ENCODE assay signal across 8 cellular contexts in the genomic region with DNA sequence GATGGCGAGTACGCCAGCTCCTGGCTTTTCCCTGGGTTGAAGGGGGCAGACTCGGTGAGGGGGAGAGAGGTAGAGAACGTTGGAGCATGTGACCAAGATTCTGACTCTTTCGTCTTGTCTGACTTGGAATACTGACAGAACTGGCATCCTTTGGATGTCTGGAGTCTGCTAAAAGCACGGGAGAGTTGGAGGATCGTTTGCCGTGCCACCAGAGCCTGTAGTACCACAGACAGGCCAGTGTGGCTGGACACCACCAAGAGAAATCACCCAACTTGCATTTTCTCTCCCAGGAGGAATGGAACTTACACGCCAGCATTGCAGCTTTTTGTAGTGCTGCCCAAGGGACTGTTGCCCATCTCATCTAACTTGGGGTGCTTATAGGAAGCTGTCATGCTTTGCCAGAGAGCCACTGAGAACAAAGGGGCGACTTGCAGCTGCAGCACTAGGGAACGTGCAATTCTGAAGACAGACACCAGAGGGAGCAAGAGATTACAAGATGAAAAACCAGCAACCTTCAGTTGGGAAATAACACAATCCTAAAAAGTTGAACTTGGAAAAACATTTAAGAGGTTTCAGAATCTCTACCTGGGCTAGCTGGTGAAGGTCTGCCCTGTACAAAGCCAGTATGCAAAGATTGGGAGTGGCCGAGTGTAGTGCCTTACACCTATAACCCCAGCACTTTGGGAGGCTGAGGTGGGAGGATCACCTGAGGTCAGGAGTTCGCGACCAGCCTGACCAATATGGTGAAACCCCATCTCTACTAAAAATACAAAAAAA. TPM values are rescaled to one million over a fixed set of nuclear protein-coding genes. Genes with fewer than 3 reads are reported as not detected.
DNase-seq lines count a peak whose midpoint lies in the region; ATAC-seq and TF ChIP-seq lines count a peak whose summit lies in the region.

No MANE protein-coding gene starts in this region.

- no peaks in the 10 kb centered on the region; the same call in 1 of the 2 replicates for H4K20me1 ChIP-seq in DND-41 (ENCODE audit: insufficient read depth, low read length)

- H3K4me1 ChIP-seq in DND-41 (ENCODE audit: insufficient read depth, low read length) (peaks cover 8% of the 10 kb centered on the region; the same call in 1 of the 2 replicates), SJCRH30 (peaks cover 8% of the 10 kb centered on the region)

- H3K36me3 ChIP-seq in DND-41 (ENCODE audit: insufficient read depth, low read length): peaks cover 39% of the 10 kb centered on the region
- H3K36me3 ChIP-seq in SJCRH30: peaks cover 7% of the 10 kb centered on the region; the same call in 1 of the 2 replicates

- ATAC-seq in DND-41 (ENCODE audit: insufficient read depth, low read depth) (peak; percentile 73), GM21381 (IDR thresholded peaks at IDR 0.05; ENCODE audit: unreplicated experiment) (no peak), GM21619 (IDR thresholded peaks at IDR 0.05; ENCODE audit: unreplicated experiment) (no peak)
- ATAC-seq in activated naive CD4-positive, alpha-beta T cell treated with anti-CD3 and anti-CD28 coated beads, Interleukin-2, amount 50 U/mL, for 72 hours: peak; percentile 56 to 63

- no peak overlapping the region; the same call in 1 of the 2 replicates for H2AFZ ChIP-seq in DND-41 (ENCODE audit: low read depth, low read length)

- H3K4me2 ChIP-seq in DND-41 (ENCODE audit: insufficient read depth, low read length): no peak overlapping the region

- H3K9ac ChIP-seq in DND-41 (ENCODE audit: low read depth, low read length): no peak overlapping the region

- H3K4me3 ChIP-seq in DND-41 (ENCODE audit: low read depth in 1 of 2, low read length in 2 of 2): no peak overlapping the region
- no peak overlapping the region for H3K4me3 ChIP-seq in SJCRH30

- H3K27ac ChIP-seq in DND-41 (ENCODE audit: low read length) (peak overlapping the region; percentile 37), SJCRH30 (no peak overlapping the region)

- H3K79me2 ChIP-seq in DND-41 (ENCODE audit: insufficient read depth, low read length): no peaks in the 10 kb centered on the region

- DNase-seq in DND-41 (peak; percentile 73), LHCN-M2 (ENCODE audit: low read depth) (peak; percentile 71), SJCRH30 (peak; percentile 42 to 72), globus pallidus (ENCODE audit: low spot score) (peak; percentile 72), pons (ENCODE audit: low spot score) (peak; percentile 80)
- DNase-seq in activated naive CD4-positive, alpha-beta T cell treated with anti-CD3 and anti-CD28 coated beads, Interleukin-2, amount 50 U/mL, for 72 hours (ENCODE audit: low spot score in 2 of 2): peak in 1 of 2 donors; percentile 75

- H3K27me3 ChIP-seq in DND-41 (ENCODE audit: insufficient read depth, low read length, poor library complexity) (no peaks in the 10 kb centered on the region), SJCRH30 (no peaks in the 10 kb centered on the region)

- H3K9me3 Mint-ChIP-seq in activated naive CD4-positive, alpha-beta T cell treated with anti-CD3 and anti-CD28 coated beads, Interleukin-2, amount 50 U/mL, for 72 hours: no peaks in the 10 kb centered on the region

- peak; percentile 96 for TF ChIP-seq CTCF in DND-41 (IDR thresholded peaks at IDR 0.05; ENCODE audit: borderline replicate concordance, extremely low read depth, low read length, poor library complexity, severe bottlenecking)

- peak overlapping the region in 1 of 2 donors; percentile 56 for H3K27ac Mint-ChIP-seq in activated naive CD4-positive, alpha-beta T cell treated with anti-CD3 and anti-CD28 coated beads, Interleukin-2, amount 50 U/mL, for 72 hours

- peaks cover 0 to 2% of the 10 kb centered on the region in 2 donors for H3K36me3 Mint-ChIP-seq in activated naive CD4-positive, alpha-beta T cell treated with anti-CD3 and anti-CD28 coated beads, Interleukin-2, amount 50 U/mL, for 72 hours

- peaks cover 7% of the 10 kb centered on the region for H3K9me3 ChIP-seq in DND-41 (ENCODE audit: insufficient read depth, low read length, severe bottlenecking)
- no peaks in the 10 kb centered on the region for H3K9me3 ChIP-seq in SJCRH30 (replicated peaks)

RNA-seq across cellular contexts. Expression of a gene that starts 24.1 kb away (rescaled TPM):
- 92.8 and 95.2 TPM in 2 replicates for total RNA-seq in LHCN-M2 (2014; rRNA removed)
- 49.1 TPM for polyA plus RNA-seq in LHCN-M2 (2012)
- 74.7 and 75.6 TPM in 2 replicates for total RNA-seq in SJCRH30 (2014; rRNA removed; shearing (Covaris generic))
- total RNA-seq in activated naive CD4-positive, alpha-beta T cell treated with anti-CD3 and anti-CD28 coated beads, Interleukin-2, amount 50 U/mL, for 72 hours: 100 to 1,000 TPM in 1 of 2 donors, 10 to 100 TPM in 1; 60.4 to 120 TPM

RNA-seq across cellular contexts. Expression of a gene that starts 24.4 kb away (rescaled TPM):
- total RNA-seq in LHCN-M2 (2014; rRNA removed): 12.9 and 13.8 TPM in 2 replicates
- polyA plus RNA-seq in LHCN-M2 (2012): 2.6 TPM
- 12.5 and 16.3 TPM in 2 replicates for total RNA-seq in SJCRH30 (2014; rRNA removed; shearing (Covaris generic))
- total RNA-seq in activated naive CD4-positive, alpha-beta T cell treated with anti-CD3 and anti-CD28 coated beads, Interleukin-2, amount 50 U/mL, for 72 hours: 10 to 100 TPM; 10.9 to 13.2 TPM

Comparison
In these comparisons a context has a peak if more than half of its experiments do, and no peak if none do; other contexts are left out.
1. ATAC-seq: peak in DND-41 (single experiment) and activated naive CD4-positive, alpha-beta T cell treated with anti-CD3 and anti-CD28 coated beads, Interleukin-2, amount 50 U/mL, for 72 hours (2 of 2); none in GM21381 (single experiment) and GM21619 (single experiment).